ENCODE assay signal across 2 cellular contexts in the genomic region with DNA sequence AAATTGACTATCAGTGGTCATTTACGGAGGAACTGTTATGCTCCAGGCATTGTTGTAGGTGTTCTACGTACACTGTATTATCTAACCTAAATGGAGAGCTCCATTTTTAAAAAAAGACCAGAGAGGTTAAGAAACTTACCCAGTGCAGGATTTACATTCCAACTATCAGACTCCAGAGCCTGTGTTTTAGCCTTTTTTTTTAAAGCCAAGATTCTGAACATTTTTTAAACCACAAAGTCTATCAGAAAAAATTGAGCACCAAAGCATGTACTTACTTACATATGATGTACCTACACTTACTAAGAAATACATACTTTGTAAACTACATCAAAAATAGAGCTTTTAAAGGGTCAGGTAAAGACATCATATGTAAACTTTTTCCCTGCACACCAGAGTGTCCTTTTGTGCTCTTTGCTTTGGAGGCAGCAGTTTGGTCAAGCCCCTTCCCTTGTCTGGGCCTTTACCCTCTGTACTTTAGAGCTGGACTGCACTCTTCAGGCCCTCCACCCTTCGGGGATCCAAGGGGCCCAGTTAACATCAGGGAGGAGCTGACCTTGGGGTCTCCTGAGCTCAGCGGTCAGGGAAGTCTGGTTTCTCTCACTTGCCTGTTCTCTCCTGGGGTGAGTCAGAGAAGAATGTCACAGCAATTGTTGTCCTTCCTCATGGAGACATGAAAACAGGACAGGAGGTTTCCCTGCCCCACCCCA.
TF ChIP-seq lines count a peak whose summit lies in the region.

No MANE protein-coding gene starts in this region.

TF ChIP-seq in IMR-90, 13 proteins besides CTCF, POLR2A, EP300 and RAD21:
- TF ChIP-seq, protein P1, sequence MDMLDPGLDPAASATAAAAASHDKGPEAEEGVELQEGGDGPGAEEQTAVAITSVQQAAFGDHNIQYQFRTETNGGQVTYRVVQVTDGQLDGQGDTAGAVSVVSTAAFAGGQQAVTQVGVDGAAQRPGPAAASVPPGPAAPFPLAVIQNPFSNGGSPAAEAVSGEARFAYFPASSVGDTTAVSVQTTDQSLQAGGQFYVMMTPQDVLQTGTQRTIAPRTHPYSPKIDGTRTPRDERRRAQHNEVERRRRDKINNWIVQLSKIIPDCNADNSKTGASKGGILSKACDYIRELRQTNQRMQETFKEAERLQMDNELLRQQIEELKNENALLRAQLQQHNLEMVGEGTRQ (IDR thresholded peaks at IDR 0.05; ENCODE audit: low read depth, low read length): no peak
- TF ChIP-seq FOS (IDR thresholded peaks at IDR 0.05; ENCODE audit: low read depth, low read length): no peak
- TF ChIP-seq RFX5 (IDR thresholded peaks at IDR 0.05; ENCODE audit: low read depth, low read length): no peak
- TF ChIP-seq RCOR1 (IDR thresholded peaks at IDR 0.05; ENCODE audit: insufficient replicate concordance, low read length): no peak
- TF ChIP-seq MAZ (IDR thresholded peaks at IDR 0.05; ENCODE audit: borderline replicate concordance, low read depth, low read length): no peak
TF ChIP-seq in IMR-90: peak in this region for 0.

TF ChIP-seq in K562, 482 proteins besides CTCF, POLR2A, EP300 and RAD21:
- no peak for TF ChIP-seq ILF3 (IDR thresholded peaks at IDR 0.05; ENCODE audit: borderline replicate concordance)
- TF ChIP-seq, protein P2, sequence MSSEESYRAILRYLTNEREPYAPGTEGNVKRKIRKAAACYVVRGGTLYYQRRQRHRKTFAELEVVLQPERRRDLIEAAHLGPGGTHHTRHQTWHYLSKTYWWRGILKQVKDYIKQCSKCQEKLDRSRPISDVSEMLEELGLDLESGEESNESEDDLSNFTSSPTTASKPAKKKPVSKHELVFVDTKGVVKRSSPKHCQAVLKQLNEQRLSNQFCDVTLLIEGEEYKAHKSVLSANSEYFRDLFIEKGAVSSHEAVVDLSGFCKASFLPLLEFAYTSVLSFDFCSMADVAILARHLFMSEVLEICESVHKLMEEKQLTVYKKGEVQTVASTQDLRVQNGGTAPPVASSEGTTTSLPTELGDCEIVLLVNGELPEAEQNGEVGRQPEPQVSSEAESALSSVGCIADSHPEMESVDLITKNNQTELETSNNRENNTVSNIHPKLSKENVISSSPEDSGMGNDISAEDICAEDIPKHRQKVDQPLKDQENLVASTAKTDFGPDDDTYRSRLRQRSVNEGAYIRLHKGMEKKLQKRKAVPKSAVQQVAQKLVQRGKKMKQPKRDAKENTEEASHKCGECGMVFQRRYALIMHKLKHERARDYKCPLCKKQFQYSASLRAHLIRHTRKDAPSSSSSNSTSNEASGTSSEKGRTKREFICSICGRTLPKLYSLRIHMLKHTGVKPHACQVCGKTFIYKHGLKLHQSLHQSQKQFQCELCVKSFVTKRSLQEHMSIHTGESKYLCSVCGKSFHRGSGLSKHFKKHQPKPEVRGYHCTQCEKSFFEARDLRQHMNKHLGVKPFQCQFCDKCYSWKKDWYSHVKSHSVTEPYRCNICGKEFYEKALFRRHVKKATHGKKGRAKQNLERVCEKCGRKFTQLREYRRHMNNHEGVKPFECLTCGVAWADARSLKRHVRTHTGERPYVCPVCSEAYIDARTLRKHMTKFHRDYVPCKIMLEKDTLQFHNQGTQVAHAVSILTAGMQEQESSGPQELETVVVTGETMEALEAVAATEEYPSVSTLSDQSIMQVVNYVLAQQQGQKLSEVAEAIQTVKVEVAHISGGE (CRISPR knock-in tag; IDR thresholded peaks at IDR 0.05): 0 out of 6 replicates have a peak, but pooled peaks of 1 of the 3 experiments have one; percentile 54
- no peak for TF ChIP-seq RBM14 (IDR thresholded peaks at IDR 0.05; ENCODE audit: borderline replicate concordance, insufficient read depth, low read depth, low read length)
- TF ChIP-seq, protein P3, sequence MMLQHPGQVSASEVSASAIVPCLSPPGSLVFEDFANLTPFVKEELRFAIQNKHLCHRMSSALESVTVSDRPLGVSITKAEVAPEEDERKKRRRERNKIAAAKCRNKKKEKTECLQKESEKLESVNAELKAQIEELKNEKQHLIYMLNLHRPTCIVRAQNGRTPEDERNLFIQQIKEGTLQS (IDR thresholded peaks at IDR 0.05): peak; percentile 18; the same call in 1 of the 2 replicates
- TF ChIP-seq, protein P3 (CRISPR knock-in tag; conservative IDR thresholded peaks at IDR 0.05): no peak
- no peak for TF ChIP-seq ZNF197 (CRISPR knock-in tag; IDR thresholded peaks at IDR 0.05; ENCODE audit: low read depth)
- TF ChIP-seq RHOXF2B (CRISPR knock-in tag; conservative IDR thresholded peaks at IDR 0.05): no peak
- peak; percentile 60; the same call in 1 of the 2 replicates for TF ChIP-seq FOSL1 (tag; conservative IDR thresholded peaks at IDR 0.05)
